21 cellular contexts compared by ENCODE assay signal in genomic region chr1:192022839-192023238, GRCh38.
"Had no signal": no experiment of that assay in that cellular context is flagged by ENCODE, and none has a peak within 500 bp of the region (broad histone marks: within the 10 kb centered on the region; RNA-seq: fewer than 3 reads in every experiment).

No MANE protein-coding gene starts in this region.

- H3K4me1 ChIP-seq: Peyer's patch, SJCRH30 had no signal

- DNase-seq: KBM-7; MV-4-11; NCI-H1048; NCI-H1105; NCI-H1436 treated with DMSO at 0.1 percent for 48 hours; NCI-H1694; NCI-H187 treated with DMSO at 0.1 percent for 48 hours; NCI-H2081; NCI-H2107; NCI-H2227 treated with DMSO at 0.1 percent for 48 hours; NCI-H524; NCI-H526 treated with DMSO at 0.1 percent for 48 hours; NCI-H774; NK-92 treated with Interleukin-12 subunit alpha and Interleukin-12 subunit beta, amount 100 ng/mL, for 24 hours; OCI-M1; PC-9; Peyer's patch; SHP77 treated with DMSO at 0.1 percent for 48 hours; SJCRH30 had no signal

- H2AFZ ChIP-seq: PC-9 had no signal

- H3K36me3 ChIP-seq: Peyer's patch, SJCRH30 had no signal

- ATAC-seq: Right ventricle myocardium inferior, SK-N-SH treated with all-trans-retinoic acid at 6 μM for 48 hours had no signal

- H3K27ac ChIP-seq: PC-9, Peyer's patch, SJCRH30 had no signal

- H3K27me3 ChIP-seq: Peyer's patch, SJCRH30 had no signal

- H3K9me3 ChIP-seq: Peyer's patch, SJCRH30 had no signal

- H3K4me3 ChIP-seq: PC-9, Peyer's patch, SJCRH30 had no signal

- H3K4me2 ChIP-seq: PC-9 had no signal
